In the genomic region with DNA sequence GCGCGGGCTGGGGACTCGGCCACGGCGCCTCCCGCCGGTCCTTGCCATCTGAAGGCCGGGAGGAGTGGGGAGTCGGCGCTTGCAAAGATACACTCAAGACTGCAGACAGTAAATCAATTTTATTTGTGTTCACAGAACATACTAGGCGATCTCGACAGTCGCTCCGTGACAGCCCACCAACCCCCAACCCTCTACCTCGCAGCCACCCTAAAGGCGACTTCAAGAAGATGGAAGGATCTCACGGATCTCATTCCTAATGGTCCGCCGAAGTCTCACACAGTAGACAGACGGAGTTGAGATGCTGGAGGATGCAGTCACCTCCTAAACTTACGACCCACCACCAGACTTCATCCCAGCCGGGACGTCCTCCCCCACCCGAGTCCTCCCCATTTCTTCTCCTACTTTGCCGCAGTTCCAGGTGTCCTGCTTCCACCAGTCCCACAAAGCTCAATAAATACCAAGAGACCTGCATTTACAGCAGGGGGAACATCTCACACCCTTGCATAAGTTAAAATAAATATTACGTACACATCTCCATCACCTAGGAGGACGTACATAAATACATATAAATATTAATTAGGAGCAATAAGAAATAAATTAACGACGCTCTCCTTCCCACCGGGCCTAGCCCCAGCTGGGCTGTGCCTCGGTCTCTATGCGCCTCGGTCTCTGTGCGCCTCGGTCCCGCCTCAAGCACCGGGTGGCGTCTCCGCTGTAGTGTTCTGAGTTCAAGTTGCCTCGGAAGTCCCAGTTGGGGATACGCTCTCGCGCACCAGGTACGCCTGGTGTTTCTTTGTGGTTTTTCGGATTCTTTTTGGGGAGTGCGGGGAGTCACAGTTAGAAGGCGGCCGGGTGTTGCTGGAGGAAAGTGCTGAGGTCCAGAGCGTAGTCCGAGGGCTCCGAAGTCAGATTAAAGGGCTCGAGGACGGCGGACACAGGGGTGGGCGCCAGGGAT, we compare ENCODE assay signal across 8 cellular contexts. TPM values are rescaled to one million over a fixed set of nuclear protein-coding genes. Genes with fewer than 3 reads are reported as not detected.
DNase-seq lines count a peak whose midpoint lies in the region; ATAC-seq and TF ChIP-seq lines count a peak whose summit lies in the region.

No MANE protein-coding gene starts in this region.

- H3K27me3 ChIP-seq in BE2C (no peaks in the 10 kb centered on the region), Panc1 (ENCODE audit: control insufficient read depth, insufficient read depth, low read length) (no peaks in the 10 kb centered on the region), brain microvascular endothelial cell (replicated peaks) (no peaks in the 10 kb centered on the region)

- H3K27ac ChIP-seq in Panc1 (ENCODE audit: low read length) (peak overlapping the region; percentile 97), brain microvascular endothelial cell (peak overlapping the region; percentile 95)

- intact Hi-C loops in Panc1 (cut with micrococcal nuclease; ENCODE audit: unreplicated experiment), result loop anchor here (1.0 to 5.0 kb wide), 3 partner anchors 39 to 134 kb away; no protein-coding TSS in a partner anchor

- no peaks in the 10 kb centered on the region for H3K9me3 ChIP-seq in BE2C
- H3K9me3 ChIP-seq in Panc1 (ENCODE audit: control insufficient read depth, insufficient read depth, low read depth, low read length), result no peaks in the 10 kb centered on the region

- in situ Hi-C loops in Panc1 (cut with HindIII; ENCODE audit: low pct_unique_long_range_greater_than_20kb, low sequenced_read_pairs), result no loop called here
- in situ Hi-C loops in brain microvascular endothelial cell (cut with HindIII; ENCODE audit: low pct_ligation_motif_present, low sequenced_read_pairs), result no loop called here

- H3K4me1 ChIP-seq in BE2C (peaks cover 5% of the 10 kb centered on the region; the same call in 1 of the 2 replicates), Panc1 (ENCODE audit: control insufficient read depth, insufficient read depth, low read length) (peaks cover 44% of the 10 kb centered on the region)

- H3K4me3 ChIP-seq in BE2C (ENCODE audit: low read depth, low read length), result peak overlapping the region; percentile 93
- peak overlapping the region; percentile 81 to 85 for H3K4me3 ChIP-seq in Panc1 (ENCODE audit: low read depth in 2 of 2, low read length in 2 of 2)
- peak overlapping the region; percentile 99 for H3K4me3 ChIP-seq in brain microvascular endothelial cell (ENCODE audit: low read depth, low read length)

- TF ChIP-seq CTCF in BE2C (IDR thresholded peaks at IDR 0.05; ENCODE audit: low read depth, low read length) (no peak), Panc1 (IDR thresholded peaks at IDR 0.05) (no peak), brain microvascular endothelial cell (IDR thresholded peaks at IDR 0.05; ENCODE audit: low read depth, low read length, missing control alignments) (no peak)

- ATAC-seq in GM21825 (IDR thresholded peaks at IDR 0.05; ENCODE audit: unreplicated experiment), result peak; percentile 2
- peak; percentile 1 for ATAC-seq in Panc1
- ATAC-seq in HG02938 (IDR thresholded peaks at IDR 0.05; ENCODE audit: unreplicated experiment), result no peak

- H3K36me3 ChIP-seq in BE2C (peaks cover 24% of the 10 kb centered on the region), Panc1 (ENCODE audit: control insufficient read depth, insufficient read depth, low read length) (peaks cover 18% of the 10 kb centered on the region), brain microvascular endothelial cell (replicated peaks) (peaks cover 31% of the 10 kb centered on the region)

- POLR2A ChIA-PET in Panc1 (lab: Charles Lee), result interaction anchor here (0.5 to 1.3 kb wide), 8 partner anchors 9 to 174 kb away, joined by 3 to 10 read pairs (median 4); no protein-coding TSS in a partner anchor

- CTCF ChIA-PET in Panc1 (lab: Charles Lee), result interaction anchor here (0.7 kb wide), 1 partner anchor 26 kb away, joined by 4 read pairs; no protein-coding TSS in a partner anchor

- BruUV-seq in Panc1 (replicated peaks; lab: Mats Ljungman, UMichigan), result TSS peak; percentile 97

- DNase-seq in BE2C (no peak), Panc1 (ENCODE audit: low read depth, low spot score) (no peak), brain microvascular endothelial cell (no peak), kidney tubule cell (ENCODE audit: low spot score) (peak; percentile 67), cortex of kidney (lab: John Stamatoyannopoulos, UW) (no peak)
- DNase-seq in stimulated activated naive CD4-positive, alpha-beta T cell (lab: John Stamatoyannopoulos, UW), result peak in 4 of 6 experiments; percentile 10 to 67 (median 37)

RNA-seq across cellular contexts. Expression of gene FLOT1, which starts 0.9 kb away (rescaled TPM):
- polyA plus RNA-seq in BE2C (2012; ENCODE audit: insufficient read depth, insufficient read length, low read depth), result 190 TPM
- total RNA-seq in Panc1 (2021; ENCODE audit: unreplicated experiment), result 176 TPM
- polyA plus RNA-seq in Panc1 (2012; ENCODE audit: insufficient read length), result 221 TPM

RNA-seq across cellular contexts. Expression of gene IER3, which starts 1.0 kb away (rescaled TPM):
- polyA plus RNA-seq in BE2C (2012; ENCODE audit: insufficient read depth, insufficient read length, low read depth), result 6.2 TPM
- total RNA-seq in Panc1 (2021; ENCODE audit: unreplicated experiment), result 106 TPM
- 166 TPM for polyA plus RNA-seq in Panc1 (2012; ENCODE audit: insufficient read length)

RNA-seq across cellular contexts. Expression of gene TUBB, which starts 23.2 kb away (rescaled TPM):
- 764 TPM for polyA plus RNA-seq in BE2C (2012; ENCODE audit: insufficient read depth, insufficient read length, low read depth)
- 853 TPM for total RNA-seq in Panc1 (2021; ENCODE audit: unreplicated experiment)
- 1,083 TPM for polyA plus RNA-seq in Panc1 (2012; ENCODE audit: insufficient read length)

RNA-seq across cellular contexts. Expression of gene MDC1, which starts 26.3 kb away (rescaled TPM):
- polyA plus RNA-seq in BE2C (2012; ENCODE audit: insufficient read depth, insufficient read length, low read depth), result 41.4 TPM
- total RNA-seq in Panc1 (2021; ENCODE audit: unreplicated experiment), result 68.6 TPM
- 36.0 TPM for polyA plus RNA-seq in Panc1 (2012; ENCODE audit: insufficient read length)

RNA-seq across cellular contexts. Expression of gene NRM, which starts 52.6 kb away (rescaled TPM):
- 58.5 TPM for polyA plus RNA-seq in BE2C (2012; ENCODE audit: insufficient read depth, insufficient read length, low read depth)
- total RNA-seq in Panc1 (2021; ENCODE audit: unreplicated experiment), result 21.9 TPM
- 26.9 TPM for polyA plus RNA-seq in Panc1 (2012; ENCODE audit: insufficient read length)

Comparison
In these comparisons a context has a peak if more than half of its experiments do, and no peak if none do; other contexts are left out.
1. DNase-seq: peak in kidney tubule cell (single experiment) and stimulated activated naive CD4-positive, alpha-beta T cell (4 of 6); none in BE2C (single experiment), Panc1 (single experiment), brain microvascular endothelial cell (single experiment) and cortex of kidney (single experiment).
2. Peak in every context shown above with its lines, with median percentiles within 50 percentile points of each other: H3K4me3 ChIP-seq.